Comparison of ENCODE assay signal across 2 cellular contexts in genomic region chr5:127019928-127020327, GRCh38.
TF ChIP-seq lines count a peak whose summit lies in the region.

No MANE protein-coding gene starts in this region.

TF ChIP-seq in GM12891, 5 proteins besides CTCF, POLR2A, EP300 and RAD21 (continued from another document):
- no peak for TF ChIP-seq PAX5 (IDR thresholded peaks at IDR 0.05; ENCODE audit: insufficient read depth, low read length, severe bottlenecking)
TF ChIP-seq in GM12891: peak in this region for 0.

TF ChIP-seq in K562, 482 proteins besides CTCF, POLR2A, EP300 and RAD21 (continued from another document):
- TF ChIP-seq MLX (CRISPR knock-in tag; conservative IDR thresholded peaks at IDR 0.05), result no peak
